In genomic region chr9:72292184-72292787, GRCh38 we compare ENCODE assay signal across 8 cellular contexts.
DNase-seq lines count a peak whose midpoint lies in the region; ATAC-seq and TF ChIP-seq lines count a peak whose summit lies in the region.

No MANE protein-coding gene starts in this region.

- no peak overlapping the region for H3K27ac ChIP-seq in HEK293 (ENCODE audit: extremely low read depth, low read depth, low read length)
- H3K27ac ChIP-seq in psoas muscle, result peak overlapping the region; percentile 31
- H3K27ac ChIP-seq in effector memory CD4-positive, alpha-beta T cell (ENCODE audit: insufficient read depth, low read length, poor library complexity, severe bottlenecking), result no peak overlapping the region

- H3K9me3 Mint-ChIP-seq in activated CD4-positive, alpha-beta T cell treated with anti-CD3 and anti-CD28 coated beads, Interleukin-2, amount 10 ng/mL, durations not matched to agents 24 days and 14 days, result no peaks in the 10 kb centered on the region
- peaks cover 24% of the 10 kb centered on the region for H3K9me3 Mint-ChIP-seq in WTC11

- H3K4me1 ChIP-seq in HEK293 (ENCODE audit: control insufficient read depth, insufficient read depth, low read length) (peaks cover 2% of the 10 kb centered on the region; the same call in 1 of the 2 replicates), psoas muscle (peaks cover 9% of the 10 kb centered on the region)
- H3K4me1 ChIP-seq in effector memory CD4-positive, alpha-beta T cell (ENCODE audit: control insufficient read depth, insufficient read depth, low read length, poor library complexity, severe bottlenecking), result no peaks in the 10 kb centered on the region

- no peak overlapping the region for H3K27ac Mint-ChIP-seq in activated CD4-positive, alpha-beta T cell treated with anti-CD3 and anti-CD28 coated beads, Interleukin-2, amount 10 ng/mL, durations not matched to agents 24 days and 14 days
- no peak overlapping the region for H3K27ac Mint-ChIP-seq in WTC11

- CTCF ChIA-PET in HEK293 (lab: Yijun Ruan, JAX) (interaction anchor here (0.7 to 5.8 kb wide), 28 partner anchors 9 to 723 kb away, joined by 3 to 23 read pairs (median 4); no protein-coding TSS in a partner anchor), WTC11 (lab: Charles Lee) (interaction anchor here (1.0 to 1.4 kb wide), 3 partner anchors 16 to 232 kb away, joined by 3 to 8 read pairs (median 4); no protein-coding TSS in a partner anchor)

- no peaks in the 10 kb centered on the region for H3K36me3 Mint-ChIP-seq in activated CD4-positive, alpha-beta T cell treated with anti-CD3 and anti-CD28 coated beads, Interleukin-2, amount 10 ng/mL, durations not matched to agents 24 days and 14 days (ENCODE audit: low read depth)
- peaks cover 7% of the 10 kb centered on the region for H3K36me3 Mint-ChIP-seq in WTC11

- H3K36me3 ChIP-seq in HEK293 (ENCODE audit: control insufficient read depth in 2 of 2, insufficient read depth in 1 of 2, low read length in 2 of 2), result no peaks in the 10 kb centered on the region
- H3K36me3 ChIP-seq in psoas muscle (ENCODE audit: insufficient read depth in 1 of 2, low read depth in 1 of 2), result no peaks in the 10 kb centered on the region
- no peaks in the 10 kb centered on the region for H3K36me3 ChIP-seq in effector memory CD4-positive, alpha-beta T cell (ENCODE audit: control insufficient read depth, insufficient read depth, low read length)

- H3K4me1 Mint-ChIP-seq in activated CD4-positive, alpha-beta T cell treated with anti-CD3 and anti-CD28 coated beads, Interleukin-2, amount 10 ng/mL, durations not matched to agents 24 days and 14 days, result peaks cover 4% of the 10 kb centered on the region
- no peaks in the 10 kb centered on the region for H3K4me1 Mint-ChIP-seq in WTC11

- in situ Hi-C loops in Caki2 (cut with HindIII; ENCODE audit: low pct_unique_long_range_greater_than_20kb, low sequenced_read_pairs), result no loop called here

- H3K27me3 ChIP-seq in psoas muscle (ENCODE audit: insufficient read depth in 3 of 3, low read length in 2 of 3), result no peaks in the 10 kb centered on the region
- H3K27me3 ChIP-seq in effector memory CD4-positive, alpha-beta T cell (replicated peaks; ENCODE audit: control insufficient read depth, insufficient read depth, low read length, poor library complexity, severe bottlenecking), result no peaks in the 10 kb centered on the region

- H3K4me3 Mint-ChIP-seq in activated CD4-positive, alpha-beta T cell treated with anti-CD3 and anti-CD28 coated beads, Interleukin-2, amount 10 ng/mL, durations not matched to agents 24 days and 14 days, result no peak overlapping the region
- H3K4me3 Mint-ChIP-seq in WTC11, result no peak overlapping the region

- 19 to 34% (median 24%) methylated on average over 2 of the region's 2 CpGs for WGBS in psoas muscle, 3 donors

- intact Hi-C loops in psoas muscle (cut with DNase I), result loop anchor here in 1 of 2 donors (5.0 to 10.0 kb wide), 2 partner anchors 63 to 300 kb away; no protein-coding TSS in a partner anchor
- intact Hi-C loops in activated CD4-positive, alpha-beta T cell treated with anti-CD3 and anti-CD28 coated beads, Interleukin-2, amount 10 ng/mL, durations not matched to agents 24 days and 14 days (cut with micrococcal nuclease), result loop anchor here (1.0 to 2.0 kb wide), 2 partner anchors 71 to 300 kb away; no protein-coding TSS in a partner anchor

- TF ChIP-seq CTCF in HEK293 (tag by site-specific recombination; IDR thresholded peaks at IDR 0.05) (no peak), fibroblast of the aortic adventitia (IDR thresholded peaks at IDR 0.05; ENCODE audit: insufficient read depth, low read length) (peak; percentile 53), psoas muscle (IDR thresholded peaks at IDR 0.05) (peak; percentile 67), WTC11 (IDR thresholded peaks at IDR 0.05) (no peak; the same call in 1 of the 2 replicates)

- DNase-seq in Caki2 (ENCODE audit: low read depth) (peak; percentile 72), RPMI8226 (peak; percentile 29), fibroblast of the aortic adventitia (ENCODE audit: low read depth) (peak; percentile 78), psoas muscle (no peak), WTC11 (ENCODE audit: low spot score) (no peak)
- no peak for DNase-seq in activated CD4-positive, alpha-beta T cell treated with anti-CD3 and anti-CD28 coated beads, Interleukin-2, amount 10 ng/mL, durations not matched to agents 24 days and 14 days
- DNase-seq in effector memory CD4-positive, alpha-beta T cell, result no peak

- peak; percentile 43 to 80 (median 56) for ATAC-seq in psoas muscle
- no peak for ATAC-seq in WTC11

- no peaks in the 10 kb centered on the region for H3K9me3 ChIP-seq in HEK293 (ENCODE audit: control insufficient read depth, insufficient read depth, low read depth, low read length)
- H3K9me3 ChIP-seq in psoas muscle, result no peaks in the 10 kb centered on the region
- H3K9me3 ChIP-seq in effector memory CD4-positive, alpha-beta T cell (ENCODE audit: control insufficient read depth, low read length), result no peaks in the 10 kb centered on the region

- H3K27me3 Mint-ChIP-seq in activated CD4-positive, alpha-beta T cell treated with anti-CD3 and anti-CD28 coated beads, Interleukin-2, amount 10 ng/mL, durations not matched to agents 24 days and 14 days, result peaks cover 31% of the 10 kb centered on the region
- H3K27me3 Mint-ChIP-seq in WTC11 (ENCODE audit: low read depth), result no peaks in the 10 kb centered on the region

- no peak overlapping the region for H3K4me3 ChIP-seq in HEK293 (ENCODE audit: low read depth, low read length)
- H3K4me3 ChIP-seq in fibroblast of the aortic adventitia (ENCODE audit: low read depth, low read length), result no peak overlapping the region
- no peak overlapping the region for H3K4me3 ChIP-seq in psoas muscle
- no peak overlapping the region for H3K4me3 ChIP-seq in effector memory CD4-positive, alpha-beta T cell (ENCODE audit: insufficient read depth, low read depth, low read length, poor library complexity, severe bottlenecking)

- POLR2A ChIA-PET in HEK293 (lab: Yijun Ruan, JAX) (interaction anchor here (0.6 to 1.2 kb wide), 3 partner anchors 23 to 301 kb away, joined by 3 read pairs; no protein-coding TSS in a partner anchor), WTC11 (lab: Charles Lee) (no interaction called here)

TF ChIP-seq in HEK293, 187 proteins besides CTCF, POLR2A, EP300 and RAD21 (continues in another document):
- no peak for TF ChIP-seq ZNF621 (tag by site-specific recombination; IDR thresholded peaks at IDR 0.05)
- no peak for TF ChIP-seq ZNF707 (tag by site-specific recombination; IDR thresholded peaks at IDR 0.05)
- no peak for TF ChIP-seq ZNF488 (tag by site-specific recombination; IDR thresholded peaks at IDR 0.05)
- no peak for TF ChIP-seq ZNF501 (tag by site-specific recombination; IDR thresholded peaks at IDR 0.05)
- no peak for TF ChIP-seq ZNF302 (tag by site-specific recombination; IDR thresholded peaks at IDR 0.05; ENCODE audit: low read depth)
- TF ChIP-seq ZXDB (tag by site-specific recombination; IDR thresholded peaks at IDR 0.05), result 0 out of 2 replicates have a peak, but pooled peaks have one; percentile 8
- TF ChIP-seq ZNF654 (tag by site-specific recombination; IDR thresholded peaks at IDR 0.05; ENCODE audit: low read depth), result peak; percentile 45
- TF ChIP-seq ZBTB20 (tag by site-specific recombination; IDR thresholded peaks at IDR 0.05), result no peak
- no peak for TF ChIP-seq ZNF768 (tag by site-specific recombination; IDR thresholded peaks at IDR 0.05)
- TF ChIP-seq ZNF335 (tag by site-specific recombination; conservative IDR thresholded peaks at IDR 0.05), result 0 out of 2 replicates have a peak, but pooled peaks have one; percentile 19
- no peak for TF ChIP-seq ZNF776 (tag by site-specific recombination; IDR thresholded peaks at IDR 0.05; ENCODE audit: borderline replicate concordance)

TF ChIP-seq in WTC11, 78 proteins besides CTCF, POLR2A, EP300 and RAD21:
- TF ChIP-seq ZNF423 (CRISPR knock-in tag; IDR thresholded peaks at IDR 0.05), result no peak
- no peak for TF ChIP-seq TCF7 (CRISPR knock-in tag; IDR thresholded peaks at IDR 0.05; ENCODE audit: low read depth)
- TF ChIP-seq SOX15 (CRISPR knock-in tag; IDR thresholded peaks at IDR 0.05), result no peak
- no peak for TF ChIP-seq SP1 (CRISPR knock-in tag; conservative IDR thresholded peaks at IDR 0.05)
- no peak for TF ChIP-seq NFE2L1 (CRISPR knock-in tag; IDR thresholded peaks at IDR 0.05)
- TF ChIP-seq GABPB1 (CRISPR knock-in tag; IDR thresholded peaks at IDR 0.05), result no peak
- no peak for TF ChIP-seq ATF2 (CRISPR knock-in tag; IDR thresholded peaks at IDR 0.05; ENCODE audit: borderline replicate concordance, low read depth)
- TF ChIP-seq FOXJ3 (CRISPR knock-in tag; IDR thresholded peaks at IDR 0.05; ENCODE audit: borderline replicate concordance), result no peak
- no peak for TF ChIP-seq RORB (CRISPR knock-in tag; IDR thresholded peaks at IDR 0.05)
- no peak for TF ChIP-seq ESRRA (CRISPR knock-in tag; IDR thresholded peaks at IDR 0.05; ENCODE audit: borderline replicate concordance)
TF ChIP-seq in WTC11: peak in this region for 0.

Comparison
In these comparisons a context has a peak if more than half of its experiments do, and no peak if none do; other contexts are left out.
1. DNase-seq: peak in Caki2 (single experiment), RPMI8226 (single experiment) and fibroblast of the aortic adventitia (single experiment); none in psoas muscle (0 of 2), activated CD4-positive, alpha-beta T cell treated with anti-CD3 and anti-CD28 coated beads, Interleukin-2, amount 10 ng/mL, durations not matched to agents 24 days and 14 days (single experiment), effector memory CD4-positive, alpha-beta T cell (0 of 3) and WTC11 (single experiment).
2. CTCF ChIP-seq: peak in fibroblast of the aortic adventitia (single experiment) and psoas muscle (single experiment); none in HEK293 (single experiment) and WTC11 (single experiment).